ENCODE assay signal across 20 cellular contexts in genomic region chr10:131830446-131831130, GRCh38.
"Had no signal": no experiment of that assay in that cellular context is flagged by ENCODE, and none has a peak within 500 bp of the region (broad histone marks: within the 10 kb centered on the region; RNA-seq: fewer than 3 reads in every experiment).

No MANE protein-coding gene starts in this region.

- DNase-seq: activated CD4-positive, alpha-beta T cell treated with anti-CD3 and anti-CD28 coated beads for 1 hour; activated CD4-positive, alpha-beta T cell treated with anti-CD3 and anti-CD28 coated beads, Interleukin-2, amount 50 U/mL, for 4 hours; amygdala; body of pancreas; foreskin fibroblast; mammary epithelial cell; midbrain; nephron progenitor cell; occipital lobe; small intestine; stimulated activated CD4-positive, alpha-beta T cell treated with anti-CD3 and anti-CD28 coated beads, Interleukin-4, amount 100 ng/mL, for 1 hour; stimulated activated naive CD8-positive, alpha-beta T cell treated with anti-CD3 and anti-CD28 coated beads, Interleukin-15, amount 100 ng/mL, for 72 hours; SW 1271; T-helper 2 cell had no signal

- H3K9me3 ChIP-seq: body of pancreas had no signal

- H3K4me3 Mint-ChIP-seq: activated naive CD8-positive, alpha-beta T cell; nephron progenitor cell; stimulated activated naive CD8-positive, alpha-beta T cell treated with anti-CD3 and anti-CD28 coated beads, Interleukin-15, amount 100 ng/mL, for 72 hours; type B pancreatic cell had no signal

- H3K36me3 ChIP-seq: right atrium auricular region had no signal

- H3K27ac ChIP-seq: body of pancreas, hepatocyte, right atrium auricular region, VCaP had no signal

- H3K4me1 Mint-ChIP-seq: stimulated activated naive CD8-positive, alpha-beta T cell treated with anti-CD3 and anti-CD28 coated beads, Interleukin-15, amount 100 ng/mL, for 72 hours had no signal

- ATAC-seq: body of pancreas; left colon; stimulated activated naive CD8-positive, alpha-beta T cell treated with anti-CD3 and anti-CD28 coated beads, Interleukin-15, amount 100 ng/mL, for 72 hours had no signal

- H3K27ac Mint-ChIP-seq: activated naive CD8-positive, alpha-beta T cell had no signal

- H2AFZ ChIP-seq: hepatocyte had no signal

- H3K79me2 ChIP-seq: hepatocyte had no signal

- H3K4me3 ChIP-seq: body of pancreas, hepatocyte, right atrium auricular region had no signal

- H3K27me3 ChIP-seq: body of pancreas, right atrium auricular region had no signal

- H3K9me3 Mint-ChIP-seq: stimulated activated naive CD8-positive, alpha-beta T cell treated with anti-CD3 and anti-CD28 coated beads, Interleukin-15, amount 100 ng/mL, for 72 hours had no signal

- H3K4me1 ChIP-seq: body of pancreas, right atrium auricular region had no signal

- H3K4me2 ChIP-seq: hepatocyte had no signal

- H3K36me3 Mint-ChIP-seq: activated naive CD8-positive, alpha-beta T cell; type B pancreatic cell had no signal
